1 cellular context compared by ENCODE assay signal in genomic region chr15:39448409-39448808, GRCh38.
A peak's percentile ranks its signal among the peaks of the same experiment; 100 is the strongest.
TF ChIP-seq lines count a peak whose summit lies in the region.

No MANE protein-coding gene starts in this region.

TF ChIP-seq in HepG2, 621 proteins besides CTCF, POLR2A, EP300 and RAD21 (continued from another document and continues in another):
- no peak for TF ChIP-seq KIAA2018 (CRISPR knock-in tag; IDR thresholded peaks at IDR 0.05; ENCODE audit: borderline replicate concordance)
- TF ChIP-seq SOX5 (CRISPR knock-in tag; IDR thresholded peaks at IDR 0.05; ENCODE audit: borderline replicate concordance) = peak; percentile 71; the same call in 1 of the 2 replicates
- TF ChIP-seq KDM6A (CRISPR knock-in tag; IDR thresholded peaks at IDR 0.05; ENCODE audit: low read depth) = peak; percentile 54; the same call in 1 of the 2 replicates
- no peak for TF ChIP-seq REXO4 (CRISPR knock-in tag; IDR thresholded peaks at IDR 0.05; ENCODE audit: borderline replicate concordance)
- no peak for TF ChIP-seq NFYB (CRISPR knock-in tag; IDR thresholded peaks at IDR 0.05)
- no peak for TF ChIP-seq ZNF33B (CRISPR knock-in tag; IDR thresholded peaks at IDR 0.05)
- no peak for TF ChIP-seq ZNF781 (CRISPR knock-in tag; IDR thresholded peaks at IDR 0.05; ENCODE audit: borderline replicate concordance, not compliant biosample characterization)
- no peak for TF ChIP-seq THAP8 (CRISPR knock-in tag; IDR thresholded peaks at IDR 0.05; ENCODE audit: borderline replicate concordance)
- TF ChIP-seq ZNF572 (CRISPR knock-in tag; IDR thresholded peaks at IDR 0.05) = no peak
- no peak for TF ChIP-seq ZNF841 (CRISPR knock-in tag; IDR thresholded peaks at IDR 0.05; ENCODE audit: borderline replicate concordance)
- TF ChIP-seq PHF21A (CRISPR knock-in tag; IDR thresholded peaks at IDR 0.05) = no peak
- TF ChIP-seq ELF3 (CRISPR knock-in tag; IDR thresholded peaks at IDR 0.05) = peak; percentile 86
- TF ChIP-seq THRA (CRISPR knock-in tag; IDR thresholded peaks at IDR 0.05; ENCODE audit: borderline replicate concordance) = peak; percentile 82; the same call in 1 of the 2 replicates
- no peak for TF ChIP-seq ZBTB43 (CRISPR knock-in tag; conservative IDR thresholded peaks at IDR 0.05)
- no peak for TF ChIP-seq NFE2L1 (CRISPR knock-in tag; IDR thresholded peaks at IDR 0.05; ENCODE audit: borderline replicate concordance)
- TF ChIP-seq FOXJ3 (CRISPR knock-in tag; IDR thresholded peaks at IDR 0.05; ENCODE audit: borderline replicate concordance) = no peak
- TF ChIP-seq ZNF101 (CRISPR knock-in tag; IDR thresholded peaks at IDR 0.05; ENCODE audit: borderline replicate concordance, low read depth) = no peak
- 0 out of 2 replicates have a peak, but pooled peaks have one; percentile 33 for TF ChIP-seq KDM4B (CRISPR knock-in tag; IDR thresholded peaks at IDR 0.05)
- no peak for TF ChIP-seq CHD2 (IDR thresholded peaks at IDR 0.05; ENCODE audit: low read depth, low read length)
- TF ChIP-seq RXRB (CRISPR knock-in tag; IDR thresholded peaks at IDR 0.05; ENCODE audit: borderline replicate concordance) = peak; percentile 82
- TF ChIP-seq HNRNPLL (IDR thresholded peaks at IDR 0.05; ENCODE audit: low read depth, low read length, poor library complexity, severe bottlenecking) = no peak
- TF ChIP-seq ZNF362 (CRISPR knock-in tag; IDR thresholded peaks at IDR 0.05; ENCODE audit: borderline replicate concordance) = no peak
- no peak for TF ChIP-seq SNAPC5 (CRISPR knock-in tag; IDR thresholded peaks at IDR 0.05; ENCODE audit: borderline replicate concordance)
- no peak for TF ChIP-seq UBTF (CRISPR knock-in tag; IDR thresholded peaks at IDR 0.05)
- TF ChIP-seq FOSL2 (CRISPR knock-in tag; IDR thresholded peaks at IDR 0.05) = peak; percentile 50
- peak; percentile 73 for TF ChIP-seq BCL6 (CRISPR knock-in tag; IDR thresholded peaks at IDR 0.05)
- no peak for TF ChIP-seq SNAI1 (CRISPR knock-in tag; IDR thresholded peaks at IDR 0.05; ENCODE audit: borderline replicate concordance)
- no peak for TF ChIP-seq ATF6 (CRISPR knock-in tag; conservative IDR thresholded peaks at IDR 0.05)
- peak; percentile 62 for TF ChIP-seq TCF7 (IDR thresholded peaks at IDR 0.05; ENCODE audit: low read depth)
- TF ChIP-seq KMT2A (CRISPR knock-in tag; IDR thresholded peaks at IDR 0.05) = no peak
- 0 out of 2 replicates have a peak, but pooled peaks have one; percentile 21 for TF ChIP-seq ZNF609 (CRISPR knock-in tag; IDR thresholded peaks at IDR 0.05; ENCODE audit: borderline replicate concordance)
